In genomic region chr12:6370576-6370935, GRCh38 we compare ENCODE assay signal across 10 cellular contexts. TPM values are rescaled to one million over a fixed set of nuclear protein-coding genes. Genes with fewer than 3 reads are reported as not detected.
DNase-seq lines count a peak whose midpoint lies in the region; TF ChIP-seq lines count a peak whose summit lies in the region.
"Had no signal": no experiment of that assay in that cellular context is flagged by ENCODE, and none has a peak within 500 bp of the region (broad histone marks: within the 10 kb centered on the region; RNA-seq: fewer than 3 reads in every experiment).

No MANE protein-coding gene starts in this region.

- TF ChIP-seq POLR2A in esophagus squamous epithelium (IDR thresholded peaks at IDR 0.05) (no peak), prostate gland (IDR thresholded peaks at IDR 0.05) (no peak)

- WGBS in esophagus squamous epithelium, 2 donors, result 50% methylated on average over 1 of the region's 4 CpGs; no CpG with 5 or more reads in 1 of the 2 donors
- 87% methylated on average over 4 of the region's 4 CpGs for WGBS in prostate gland

- H2AFZ ChIP-seq in PC-9, result no peak overlapping the region; the same call in 1 of the 2 replicates

- peaks cover 89% of the 10 kb centered on the region for H3K79me2 ChIP-seq in PC-9 (ENCODE audit: low read depth)

- H3K4me2 ChIP-seq in PC-9, result peak overlapping the region; percentile 80

- H3K9me3 ChIP-seq in Caco-2, result no peaks in the 10 kb centered on the region
- no peaks in the 10 kb centered on the region for H3K9me3 ChIP-seq in PC-9 (ENCODE audit: insufficient read depth, low read depth)
- H3K9me3 ChIP-seq in esophagus squamous epithelium, result no peaks in the 10 kb centered on the region
- H3K9me3 ChIP-seq in prostate gland, result no peaks in the 10 kb centered on the region

- peak overlapping the region; percentile 89 for H3K27ac Mint-ChIP-seq in Caco-2 (ENCODE audit: unreplicated experiment)

- peak overlapping the region; percentile 66 for H3K4me3 Mint-ChIP-seq in Caco-2 (ENCODE audit: unreplicated experiment)

- no peaks in the 10 kb centered on the region for H3K9me2 ChIP-seq in PC-9 (ENCODE audit: insufficient read depth)

- CTCF ChIA-PET in Caco-2 (lab: Charles Lee), result interaction anchor here (0.5 to 2.8 kb wide), 17 partner anchors 10 to 319 kb away, joined by 3 to 32 read pairs (median 5); partner anchors contain the start of genes LTBR, PLEKHG6, TNFRSF1A and ZNF384
- CTCF ChIA-PET in PC-9 (lab: Charles Lee), result interaction anchor here (0.6 to 1.6 kb wide), 6 partner anchors 14 to 92 kb away, joined by 3 to 6 read pairs (median 4); partner anchors contain the start of gene LTBR

- H3F3A ChIP-seq in PC-9 (ENCODE audit: insufficient read depth, low read depth), result peaks cover 65% of the 10 kb centered on the region

- H3K36me3 ChIP-seq in Caco-2 (ENCODE audit: control insufficient read depth, insufficient read depth, low read length), result no peaks in the 10 kb centered on the region
- peaks cover 18% of the 10 kb centered on the region; the same call in 1 of the 2 replicates for H3K36me3 ChIP-seq in PC-9 (ENCODE audit: low read depth)
- H3K36me3 ChIP-seq in esophagus squamous epithelium, result no peaks in the 10 kb centered on the region
- H3K36me3 ChIP-seq in prostate gland, result no peaks in the 10 kb centered on the region

- BruUV-seq in Caco-2 (replicated peaks; lab: Mats Ljungman, UMichigan) (no TSS peak), PC-9 (replicated peaks; lab: Mats Ljungman, UMichigan) (TSS peak; percentile 13)

- no peaks in the 10 kb centered on the region for H3K9me3 Mint-ChIP-seq in Caco-2 (ENCODE audit: unreplicated experiment)

- no peaks in the 10 kb centered on the region for H4K20me1 ChIP-seq in PC-9 (ENCODE audit: insufficient read depth)

- H3K27ac ChIP-seq in PC-9 (peak overlapping the region; percentile 89), esophagus squamous epithelium (peak overlapping the region; percentile 91 to 95 (median 93)), prostate gland (peak overlapping the region; percentile 83 to 87)

- H3K36me3 Mint-ChIP-seq in Caco-2 (ENCODE audit: insufficient read depth, unreplicated experiment), result peaks cover 20% of the 10 kb centered on the region

- H3K4me3 ChIP-seq in Caco-2 (ENCODE audit: low read depth, low read length) (no peak overlapping the region), PC-9 (peak overlapping the region; percentile 43), esophagus squamous epithelium (peak overlapping the region in 3 of 4 donors; percentile 20 to 64 (median 48)), prostate gland (peak overlapping the region in 1 of 2 donors; percentile 17)

- DNase-seq in Caco-2 (no peak), PC-9 (no peak), esophagus squamous epithelium (lab: John Stamatoyannopoulos, UW) (no peak), prostate gland (ENCODE audit: low spot score) (no peak), NCI-H226 (no peak), NOMO-1 treated with DMSO at 0.1 percent for 48 hours (lab: John Stamatoyannopoulos, UW; ENCODE audit: unreplicated experiment) (no peak), DMS79 treated with DMSO at 0.1 percent for 48 hours (lab: John Stamatoyannopoulos, UW) (no peak), cortex of kidney (lab: John Stamatoyannopoulos, UW) (no peak)
- DNase-seq: activated naive CD4-positive, alpha-beta T cell; effector CD4-positive, alpha-beta T cell had no signal

- H3K4me1 ChIP-seq in Caco-2, result peaks cover 54% of the 10 kb centered on the region
- peaks cover 57% of the 10 kb centered on the region for H3K4me1 ChIP-seq in PC-9 (replicated peaks; ENCODE audit: insufficient read depth)
- H3K4me1 ChIP-seq in esophagus squamous epithelium, result peaks cover 26 to 99% (median 30%) of the 10 kb centered on the region in 3 donors
- peaks cover 33% of the 10 kb centered on the region for H3K4me1 ChIP-seq in prostate gland (replicated peaks)

- POLR2A ChIA-PET in Caco-2 (lab: Charles Lee) (interaction anchor here (0.5 to 2.7 kb wide), 13 partner anchors 12 to 163 kb away, joined by 3 to 27 read pairs (median 4); partner anchors contain the start of genes LTBR and TNFRSF1A), PC-9 (lab: Charles Lee; ENCODE audit: unreplicated experiment) (interaction anchor here (0.5 to 2.0 kb wide), 20 partner anchors 13 to 205 kb away, joined by 3 to 52 read pairs (median 4); partner anchors contain the start of genes LTBR and TNFRSF1A)

- intact Hi-C loops in Caco-2 (cut with micrococcal nuclease; ENCODE audit: unreplicated experiment), result loop anchor here (2.0 to 10.0 kb wide), 2 partner anchors 34 to 296 kb away; no protein-coding TSS in a partner anchor
- intact Hi-C loops in PC-9 (cut with micrococcal nuclease; ENCODE audit: unreplicated experiment), result no loop called here
- intact Hi-C loops in esophagus squamous epithelium (cut with DNase I), result no loop called here
- intact Hi-C loops in prostate gland (cut with DNase I), result no loop called here

- no peaks in the 10 kb centered on the region for H3K27me3 ChIP-seq in Caco-2 (replicated peaks; ENCODE audit: control insufficient read depth, insufficient read depth, low read length)
- no peaks in the 10 kb centered on the region for H3K27me3 ChIP-seq in PC-9 (ENCODE audit: insufficient read depth, low read depth)
- no peaks in the 10 kb centered on the region for H3K27me3 ChIP-seq in esophagus squamous epithelium
- H3K27me3 ChIP-seq in prostate gland (replicated peaks; ENCODE audit: insufficient read depth), result no peaks in the 10 kb centered on the region

- TF ChIP-seq CTCF in Caco-2 (IDR thresholded peaks at IDR 0.05; ENCODE audit: insufficient read depth in 1 of 2, low read depth in 1 of 2, low read length in 1 of 2, severe bottlenecking in 1 of 2, unreplicated experiment in 1 of 2), result no peak
- TF ChIP-seq CTCF in PC-9 (conservative IDR thresholded peaks at IDR 0.05), result no peak
- no peak for TF ChIP-seq CTCF in esophagus squamous epithelium (IDR thresholded peaks at IDR 0.05)
- no peak for TF ChIP-seq CTCF in prostate gland (IDR thresholded peaks at IDR 0.05)

- H3K4me1 Mint-ChIP-seq in Caco-2 (ENCODE audit: low read depth, unreplicated experiment), result peaks cover 62% of the 10 kb centered on the region

- no peaks in the 10 kb centered on the region for H3K27me3 Mint-ChIP-seq in Caco-2 (ENCODE audit: insufficient read depth, unreplicated experiment)

RNA-seq across cellular contexts. Expression of gene SCNN1A, which starts 4.8 kb away (rescaled TPM):
- total RNA-seq in Caco-2 (2022) (52.6 and 53.5 TPM in 2 replicates), PC-9 (2021) (460 and 549 TPM in 2 replicates), esophagus squamous epithelium (100 to 1,000 TPM in 3 of 4 donors, 10 to 100 TPM in 1; 88.9 to 266 (median 111) TPM), prostate gland (100 to 1,000 TPM; 128 to 211 TPM)

RNA-seq across cellular contexts. Expression of gene LTBR, which starts 13.4 kb away (rescaled TPM):
- total RNA-seq in Caco-2 (2022), result 194 and 197 TPM in 2 replicates
- 178 and 185 TPM in 2 replicates for total RNA-seq in PC-9 (2021)
- 100 to 1,000 TPM in 3 of 4 donors, 10 to 100 TPM in 1; 98.2 to 171 (median 136) TPM for total RNA-seq in esophagus squamous epithelium
- total RNA-seq in prostate gland, result 100 to 1,000 TPM; 186 to 264 TPM

RNA-seq across cellular contexts. Expression of gene TNFRSF1A, which starts 28.7 kb away (rescaled TPM):
- 79.0 and 79.4 TPM in 2 replicates for total RNA-seq in Caco-2 (2022)
- 144 and 165 TPM in 2 replicates for total RNA-seq in PC-9 (2021)
- total RNA-seq in esophagus squamous epithelium, result 100 to 1,000 TPM; 121 to 190 (median 134) TPM
- 100 to 1,000 TPM in 1 of 2 donors, 10 to 100 TPM in 1; 91.1 to 168 TPM for total RNA-seq in prostate gland
